8 cellular contexts compared by ENCODE assay signal in genomic region chr1:173478099-173478555, GRCh38. TPM values are rescaled to one million over a fixed set of nuclear protein-coding genes. Genes with fewer than 3 reads are reported as not detected.
DNase-seq lines count a peak whose midpoint lies in the region; ATAC-seq and TF ChIP-seq lines count a peak whose summit lies in the region.

No MANE protein-coding gene starts in this region.

- H3K27ac ChIP-seq in Karpas-422 (ENCODE audit: low read length): peak overlapping the region; percentile 54; the same call in 1 of the 2 replicates
- peak overlapping the region; percentile 96 for H3K27ac ChIP-seq in cardiac muscle cell

- ATAC-seq in activated naive CD8-positive, alpha-beta T cell treated with anti-CD3 and anti-CD28 coated beads, Interleukin-2, amount 10 ng/mL, durations not matched to agents 7 days and 5 days (ENCODE audit: low read depth): no peak
- peak; percentile 67 for ATAC-seq in omental fat pad (ENCODE audit: low FRiP score)
- ATAC-seq in HG02623 (IDR thresholded peaks at IDR 0.05; ENCODE audit: unreplicated experiment): no peak
- no peak for ATAC-seq in HG03469 (IDR thresholded peaks at IDR 0.05; ENCODE audit: unreplicated experiment)
- no peak for ATAC-seq in HG03045 (IDR thresholded peaks at IDR 0.05; ENCODE audit: unreplicated experiment)

- H3K9ac ChIP-seq in Karpas-422 (ENCODE audit: low read length): peak overlapping the region; percentile 89

- peaks cover 54% of the 10 kb centered on the region for H3K4me1 Mint-ChIP-seq in activated naive CD8-positive, alpha-beta T cell treated with anti-CD3 and anti-CD28 coated beads, Interleukin-2, amount 10 ng/mL, durations not matched to agents 7 days and 5 days

- TF ChIP-seq CTCF in cardiac muscle cell (IDR thresholded peaks at IDR 0.05; ENCODE audit: low read depth, low read length) (no peak), omental fat pad (IDR thresholded peaks at IDR 0.05) (no peak)

- H3K4me3 Mint-ChIP-seq in activated naive CD8-positive, alpha-beta T cell treated with anti-CD3 and anti-CD28 coated beads, Interleukin-2, amount 10 ng/mL, durations not matched to agents 7 days and 5 days: peak overlapping the region; percentile 94

- no peaks in the 10 kb centered on the region for H3K9me3 Mint-ChIP-seq in activated naive CD8-positive, alpha-beta T cell treated with anti-CD3 and anti-CD28 coated beads, Interleukin-2, amount 10 ng/mL, durations not matched to agents 7 days and 5 days

- peaks cover 9% of the 10 kb centered on the region; the same call in 1 of the 2 replicates for H4K20me1 ChIP-seq in Karpas-422 (ENCODE audit: insufficient read depth, low read depth, low read length)

- peaks cover 34% of the 10 kb centered on the region for H3K4me1 ChIP-seq in Karpas-422 (ENCODE audit: low read length)
- H3K4me1 ChIP-seq in cardiac muscle cell (ENCODE audit: low read depth): peaks cover 40% of the 10 kb centered on the region

- H2AFZ ChIP-seq in Karpas-422 (ENCODE audit: low read length): peak overlapping the region; percentile 80; the same call in 1 of the 2 replicates

- H3K4me2 ChIP-seq in Karpas-422 (ENCODE audit: low read depth, low read length, poor library complexity, severe bottlenecking): peak overlapping the region; percentile 96

- H3K27ac Mint-ChIP-seq in activated naive CD8-positive, alpha-beta T cell treated with anti-CD3 and anti-CD28 coated beads, Interleukin-2, amount 10 ng/mL, durations not matched to agents 7 days and 5 days: peak overlapping the region; percentile 84

- H3K27me3 Mint-ChIP-seq in activated naive CD8-positive, alpha-beta T cell treated with anti-CD3 and anti-CD28 coated beads, Interleukin-2, amount 10 ng/mL, durations not matched to agents 7 days and 5 days: no peaks in the 10 kb centered on the region

- POLR2A ChIA-PET in activated naive CD8-positive, alpha-beta T cell treated with anti-CD3 and anti-CD28 coated beads, Interleukin-2, amount 10 ng/mL, durations not matched to agents 7 days and 5 days (lab: Charles Lee): interaction anchor here (0.9 to 4.4 kb wide), 12 partner anchors 10 to 390 kb away, joined by 3 to 27 read pairs (median 4); partner anchors contain the start of genes CENPL, DARS2, KLHL20 and ZBTB37

- H3K36me3 ChIP-seq in Karpas-422 (ENCODE audit: insufficient read depth, low read length) (peaks cover 38% of the 10 kb centered on the region), cardiac muscle cell (peaks cover 31% of the 10 kb centered on the region)

- peaks cover 49% of the 10 kb centered on the region for H3K36me3 Mint-ChIP-seq in activated naive CD8-positive, alpha-beta T cell treated with anti-CD3 and anti-CD28 coated beads, Interleukin-2, amount 10 ng/mL, durations not matched to agents 7 days and 5 days

- H3K27me3 ChIP-seq in Karpas-422 (ENCODE audit: low read length) (no peaks in the 10 kb centered on the region), cardiac muscle cell (no peaks in the 10 kb centered on the region)

- H3K9me3 ChIP-seq in Karpas-422 (ENCODE audit: low read length) (no peaks in the 10 kb centered on the region), cardiac muscle cell (ENCODE audit: low read depth) (no peaks in the 10 kb centered on the region)

- no peaks in the 10 kb centered on the region for H3K9me2 ChIP-seq in Karpas-422 (replicated peaks; ENCODE audit: insufficient read depth, low read length)

- H3K79me2 ChIP-seq in Karpas-422 (ENCODE audit: low read length): peaks cover 69% of the 10 kb centered on the region

- peak; percentile 66 for DNase-seq in Daoy (ENCODE audit: low read depth)
- DNase-seq in Karpas-422: peak; percentile 60
- no peak for DNase-seq in activated naive CD8-positive, alpha-beta T cell treated with anti-CD3 and anti-CD28 coated beads, Interleukin-2, amount 10 ng/mL, durations not matched to agents 7 days and 5 days
- peak; percentile 59 to 92 for DNase-seq in cardiac muscle cell (ENCODE audit: low read depth in 1 of 2, low spot score in 1 of 2)
- DNase-seq in omental fat pad (ENCODE audit: low spot score): peak; percentile 28

- H3K4me3 ChIP-seq in Karpas-422 (ENCODE audit: low read length) (peak overlapping the region; percentile 96), cardiac muscle cell (peak overlapping the region; percentile 95)

RNA-seq across cellular contexts. Expression of gene PRDX6, which starts 1.0 kb away (rescaled TPM):
- 546 and 627 TPM in 2 replicates for total RNA-seq in Daoy (2014; rRNA removed; shearing (Covaris generic))
- total RNA-seq in Karpas-422 (2014; rRNA removed; shearing (Covaris generic); ENCODE audit: low replicate concordance): 107 and 232 TPM in 2 replicates
- 100 to 1,000 TPM; 136 to 137 TPM for total RNA-seq in activated naive CD8-positive, alpha-beta T cell treated with anti-CD3 and anti-CD28 coated beads, Interleukin-2, amount 10 ng/mL, durations not matched to agents 7 days and 5 days
- 383 and 529 TPM in 2 replicates for total RNA-seq in cardiac muscle cell
- polyA plus RNA-seq in cardiac muscle cell: 433 and 443 TPM in 2 replicates
- total RNA-seq in omental fat pad: 100 to 1,000 TPM; 455 to 981 (median 633) TPM
